ENCODE assay signal across 8 cellular contexts in the genomic region with DNA sequence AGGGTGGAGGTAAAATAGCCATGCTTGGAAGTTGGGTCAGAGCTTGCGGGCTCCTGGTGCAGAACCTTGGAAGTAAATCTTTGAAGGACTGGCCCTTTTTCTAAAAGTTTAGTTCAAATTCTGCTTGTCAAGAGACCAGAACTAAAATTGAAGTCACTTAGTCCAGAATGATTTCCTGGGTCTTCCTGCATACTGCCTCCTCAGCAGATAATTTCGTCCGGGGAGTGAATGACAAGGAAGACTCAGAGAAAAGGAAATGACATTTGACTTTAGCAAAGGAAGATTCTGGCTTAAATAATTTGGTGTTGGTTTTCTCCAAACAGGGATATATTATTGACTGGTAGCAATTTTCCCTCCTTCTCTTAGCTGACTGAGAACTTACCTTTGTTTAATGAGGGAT. TPM values are rescaled to one million over a fixed set of nuclear protein-coding genes. Genes with fewer than 3 reads are reported as not detected.
A peak's percentile ranks its signal among the peaks of the same experiment; 100 is the strongest.
DNase-seq lines count a peak whose midpoint lies in the region; ATAC-seq and TF ChIP-seq lines count a peak whose summit lies in the region.

No MANE protein-coding gene starts in this region.

- no peak for ATAC-seq in naive thymus-derived CD4-positive, alpha-beta T cell
- no peak for ATAC-seq in HG03175 (IDR thresholded peaks at IDR 0.05; ENCODE audit: unreplicated experiment)

- H3K36me3 ChIP-seq in BE2C (peaks cover 4% of the 10 kb centered on the region), Karpas-422 (ENCODE audit: insufficient read depth, low read length) (no peaks in the 10 kb centered on the region; the same call in 1 of the 2 replicates), colonic mucosa (no peaks in the 10 kb centered on the region)
- H3K36me3 ChIP-seq in naive thymus-derived CD4-positive, alpha-beta T cell (ENCODE audit: control insufficient read depth in 2 of 3, insufficient read depth in 3 of 3, low read length in 3 of 3) = peaks cover 0 to 16% (median 0%) of the 10 kb centered on the region in 3 experiments

- intact Hi-C loops in colonic mucosa (cut with DNase I) = no loop called here
- intact Hi-C loops in naive thymus-derived CD4-positive, alpha-beta T cell (cut with micrococcal nuclease) = no loop called here

- H3K9me3 ChIP-seq in BE2C = no peaks in the 10 kb centered on the region; the same call in 1 of the 2 replicates
- no peaks in the 10 kb centered on the region for H3K9me3 ChIP-seq in Karpas-422 (ENCODE audit: low read length)
- no peaks in the 10 kb centered on the region for H3K9me3 ChIP-seq in colonic mucosa
- H3K9me3 ChIP-seq in naive thymus-derived CD4-positive, alpha-beta T cell (ENCODE audit: control insufficient read depth in 2 of 3, low read length in 3 of 3) = no peaks in the 10 kb centered on the region

- peaks cover 8% of the 10 kb centered on the region; the same call in 1 of the 2 replicates for H3K9me2 ChIP-seq in Karpas-422 (replicated peaks; ENCODE audit: insufficient read depth, low read length)

- H3K27ac ChIP-seq in Karpas-422 (ENCODE audit: low read length) (peak overlapping the region; percentile 74), colonic mucosa (peak overlapping the region; percentile 91), RWPE1 (no peak overlapping the region)
- peak overlapping the region; percentile 94 for H3K27ac ChIP-seq in naive thymus-derived CD4-positive, alpha-beta T cell (ENCODE audit: low read depth, low read length)

- DNase-seq in BE2C (no peak), Karpas-422 (no peak), colonic mucosa (no peak), RWPE1 (ENCODE audit: low spot score) (no peak), NOMO-1 treated with DMSO at 0.1 percent for 48 hours (lab: John Stamatoyannopoulos, UW; ENCODE audit: unreplicated experiment) (no peak), NCI-H82 (lab: John Stamatoyannopoulos, UW) (no peak)
- no peak for DNase-seq in naive thymus-derived CD4-positive, alpha-beta T cell

- peak overlapping the region; percentile 95 to 100 (median 100) for H3K27ac Mint-ChIP-seq in naive thymus-derived CD4-positive, alpha-beta T cell

- no peaks in the 10 kb centered on the region for H3K27me3 Mint-ChIP-seq in naive thymus-derived CD4-positive, alpha-beta T cell

- H3K79me2 ChIP-seq in Karpas-422 (ENCODE audit: low read length) = peaks cover 61% of the 10 kb centered on the region

- H3K4me1 ChIP-seq in BE2C (no peaks in the 10 kb centered on the region; the same call in 1 of the 2 replicates), Karpas-422 (ENCODE audit: low read length) (peaks cover 17% of the 10 kb centered on the region), colonic mucosa (no peaks in the 10 kb centered on the region)
- peaks cover 11% of the 10 kb centered on the region in 2 donors for H3K4me1 ChIP-seq in naive thymus-derived CD4-positive, alpha-beta T cell (ENCODE audit: control insufficient read depth in 2 of 2, insufficient read depth in 2 of 2, low read length in 2 of 2)

- H3K4me3 ChIP-seq in BE2C (ENCODE audit: low read depth, low read length) (peak overlapping the region; percentile 98), Karpas-422 (ENCODE audit: low read length) (peak overlapping the region; percentile 86), colonic mucosa (peak overlapping the region; percentile 92)
- no peak overlapping the region for H3K4me3 ChIP-seq in naive thymus-derived CD4-positive, alpha-beta T cell (ENCODE audit: low read length)

- H3K4me1 Mint-ChIP-seq in naive thymus-derived CD4-positive, alpha-beta T cell = peaks cover 33 to 55% (median 49%) of the 10 kb centered on the region in 7 donors

- H3K36me3 Mint-ChIP-seq in naive thymus-derived CD4-positive, alpha-beta T cell = peaks cover 4 to 7% (median 6%) of the 10 kb centered on the region in 5 donors

- peak overlapping the region; percentile 86 for H3K9ac ChIP-seq in Karpas-422 (ENCODE audit: low read length)
- peak overlapping the region in 1 of 2 donors; percentile 97 for H3K9ac ChIP-seq in colonic mucosa (ENCODE audit: low read depth in 2 of 2, low read length in 2 of 2)

- peak overlapping the region; percentile 88 for H3K4me2 ChIP-seq in Karpas-422 (ENCODE audit: low read depth, low read length, poor library complexity, severe bottlenecking)

- H2AFZ ChIP-seq in Karpas-422 (ENCODE audit: low read length) = no peak overlapping the region

- no peaks in the 10 kb centered on the region for H4K20me1 ChIP-seq in Karpas-422 (ENCODE audit: insufficient read depth, low read depth, low read length)

- H3K27me3 ChIP-seq in BE2C (peaks cover 8% of the 10 kb centered on the region), Karpas-422 (ENCODE audit: low read length) (no peaks in the 10 kb centered on the region), colonic mucosa (no peaks in the 10 kb centered on the region)
- no peaks in the 10 kb centered on the region for H3K27me3 ChIP-seq in naive thymus-derived CD4-positive, alpha-beta T cell (ENCODE audit: control insufficient read depth in 2 of 2, insufficient read depth in 2 of 2, low read length in 2 of 2)

- no peaks in the 10 kb centered on the region for H3K9me3 Mint-ChIP-seq in naive thymus-derived CD4-positive, alpha-beta T cell

- POLR2A ChIA-PET in naive thymus-derived CD4-positive, alpha-beta T cell (lab: Charles Lee) = no interaction called here
- POLR2A ChIA-PET in RWPE1 (lab: Yijun Ruan, JAX; ENCODE audit: low non-redundant PET) = no interaction called here

- CTCF ChIA-PET in naive thymus-derived CD4-positive, alpha-beta T cell (lab: Charles Lee) = no interaction called here
- CTCF ChIA-PET in RWPE1 (lab: Yijun Ruan, JAX) = no interaction called here

- H3K4me3 Mint-ChIP-seq in naive thymus-derived CD4-positive, alpha-beta T cell = peak overlapping the region; percentile 78 to 100 (median 96)

- TF ChIP-seq CTCF in BE2C (IDR thresholded peaks at IDR 0.05; ENCODE audit: low read depth, low read length) (no peak), colonic mucosa (IDR thresholded peaks at IDR 0.05) (no peak), RWPE1 (conservative IDR thresholded peaks at IDR 0.05; ENCODE audit: low read depth) (no peak)

RNA-seq across cellular contexts. Expression of a gene that starts 1.2 kb away (rescaled TPM):
- 52.3 TPM for polyA plus RNA-seq in BE2C (2012; ENCODE audit: insufficient read depth, insufficient read length, low read depth)
- 22.5 and 25.0 TPM in 2 replicates for total RNA-seq in Karpas-422 (2014; rRNA removed; shearing (Covaris generic); ENCODE audit: low replicate concordance)
- 10 to 100 TPM; 76.7 to 79.9 TPM for total RNA-seq in colonic mucosa
- total RNA-seq in naive thymus-derived CD4-positive, alpha-beta T cell = 10 to 100 TPM; 35.2 to 61.0 (median 41.5) TPM
- 10 to 100 TPM; 31.2 to 48.0 TPM for polyA plus RNA-seq in naive thymus-derived CD4-positive, alpha-beta T cell

RNA-seq across cellular contexts. Expression of a gene that starts 58.7 kb away (rescaled TPM):
- polyA plus RNA-seq in BE2C (2012; ENCODE audit: insufficient read depth, insufficient read length, low read depth) = not detected
- total RNA-seq in Karpas-422 (2014; rRNA removed; shearing (Covaris generic); ENCODE audit: low replicate concordance) = 16.9 and 22.5 TPM in 2 replicates
- 1 to 10 TPM; 3.7 to 6.6 TPM for total RNA-seq in colonic mucosa
- 100 to 1,000 TPM in 1 of 5 experiments, 10 to 100 TPM in 1, 1 to 10 TPM in 2, under 1 TPM in 1; 0.51 to 129 (median 1.9) TPM for total RNA-seq in naive thymus-derived CD4-positive, alpha-beta T cell
- polyA plus RNA-seq in naive thymus-derived CD4-positive, alpha-beta T cell = under 1 TPM; 0.09 to 0.46 TPM
